8 cellular contexts compared by ENCODE assay signal in genomic region chr1:185720633-185721272, GRCh38. TPM values are rescaled to one million over a fixed set of nuclear protein-coding genes. Genes with fewer than 3 reads are reported as not detected.
DNase-seq lines count a peak whose midpoint lies in the region; ATAC-seq, FAIRE-seq and TF ChIP-seq lines count a peak whose summit lies in the region.

No MANE protein-coding gene starts in this region.

- H3K4me3 ChIP-seq in DOHH2 (ENCODE audit: low read length) = no peak overlapping the region
- no peak overlapping the region for H3K4me3 ChIP-seq in NB4 (ENCODE audit: low read depth, low read length)
- no peak overlapping the region for H3K4me3 ChIP-seq in bronchial epithelial cell (ENCODE audit: low read depth, low read length)

- no peaks in the 10 kb centered on the region for H3K36me3 ChIP-seq in DOHH2 (ENCODE audit: control insufficient read depth, low read length)
- no peaks in the 10 kb centered on the region for H3K36me3 ChIP-seq in bronchial epithelial cell (ENCODE audit: control insufficient read depth, insufficient read depth, low read length)

- no peak for FAIRE-seq in bronchial epithelial cell (lab: Jason Lieb, UNC)

- no peaks in the 10 kb centered on the region for H3K9me2 ChIP-seq in DOHH2 (replicated peaks; ENCODE audit: control insufficient read depth, low read length)

- TF ChIP-seq POLR2A in NB4 (IDR thresholded peaks at IDR 0.05; ENCODE audit: extremely low read depth, insufficient read length) = no peak

- peak; percentile 40 for TF ChIP-seq CTCF in DOHH2 (IDR thresholded peaks at IDR 0.05; ENCODE audit: low read depth, low read length, poor library complexity, severe bottlenecking)
- peak; percentile 12 for TF ChIP-seq CTCF in NB4 (IDR thresholded peaks at IDR 0.05; ENCODE audit: low read depth, low read length)
- TF ChIP-seq CTCF in bronchial epithelial cell (IDR thresholded peaks at IDR 0.05; ENCODE audit: insufficient read depth, low read length, severe bottlenecking) = peak; percentile 37

- H4K20me1 ChIP-seq in DOHH2 (ENCODE audit: control insufficient read depth, insufficient read depth, low read depth, low read length) = no peaks in the 10 kb centered on the region

- no peaks in the 10 kb centered on the region for H3K9me3 ChIP-seq in DOHH2 (ENCODE audit: control insufficient read depth, insufficient read depth, low read length)

- no peak for ATAC-seq in GM21723 (IDR thresholded peaks at IDR 0.05; ENCODE audit: unreplicated experiment)

- no peaks in the 10 kb centered on the region for H3K4me1 ChIP-seq in DOHH2 (ENCODE audit: control insufficient read depth, low read length)

- no peaks in the 10 kb centered on the region for H3F3A ChIP-seq in DOHH2 (ENCODE audit: control insufficient read depth, insufficient read depth)

- no peak overlapping the region for H3K27ac ChIP-seq in DOHH2 (ENCODE audit: low read depth, low read length)

- DNase-seq in NB4 (ENCODE audit: low read depth) (peak; percentile 22), bronchial epithelial cell (ENCODE audit: low read depth) (peak; percentile 68), medulla oblongata (ENCODE audit: extremely low spot score) (peak; percentile 64), mucosa of gallbladder (ENCODE audit: low spot score) (no peak)
- no peak for DNase-seq in activated effector memory CD4-positive, alpha-beta T cell treated with Interleukin-2 at 50 U/mL for 16 hours
- DNase-seq in stimulated activated CD4-positive, alpha-beta T cell treated with anti-CD3 and anti-CD28 coated beads, Interleukin-1b, Interleukin-23, amount 100 ng/mL, for 48 hours = no peak

- no peak overlapping the region for H3K4me2 ChIP-seq in DOHH2 (ENCODE audit: low read length)

- H3K27me3 ChIP-seq in DOHH2 (ENCODE audit: control insufficient read depth, low read length) (no peaks in the 10 kb centered on the region), bronchial epithelial cell (ENCODE audit: control insufficient read depth, insufficient read depth, low read length) (no peaks in the 10 kb centered on the region)

- H3K79me2 ChIP-seq in DOHH2 (ENCODE audit: control insufficient read depth, low read length) = no peaks in the 10 kb centered on the region

RNA-seq across cellular contexts. Expression of gene HMCN1, which starts 13.4 kb away (rescaled TPM):
- total RNA-seq in bronchial epithelial cell = 1.1 and 1.9 TPM in 2 replicates
- total RNA-seq in mucosa of gallbladder = 3.7 TPM

Comparison
In these comparisons a context has a peak if more than half of its experiments do, and no peak if none do; other contexts are left out.
1. DNase-seq: peak in NB4 (single experiment), bronchial epithelial cell (single experiment) and medulla oblongata (single experiment); none in activated effector memory CD4-positive, alpha-beta T cell treated with Interleukin-2 at 50 U/mL for 16 hours (single experiment), stimulated activated CD4-positive, alpha-beta T cell treated with anti-CD3 and anti-CD28 coated beads, Interleukin-1b, Interleukin-23, amount 100 ng/mL, for 48 hours (single experiment) and mucosa of gallbladder (single experiment).
2. Peak in every context shown above with its lines, with median percentiles within 50 percentile points of each other: CTCF ChIP-seq.